Comparison of ENCODE assay signal across 22 cellular contexts in genomic region chr20:44914924-44915323, GRCh38. TPM values are rescaled to one million over a fixed set of nuclear protein-coding genes. Genes with fewer than 3 reads are reported as not detected.
DNase-seq lines count a peak whose midpoint lies in the region; TF ChIP-seq lines count a peak whose summit lies in the region.
"Had no signal": no experiment of that assay in that cellular context is flagged by ENCODE, and none has a peak within 500 bp of the region (broad histone marks: within the 10 kb centered on the region; RNA-seq: fewer than 3 reads in every experiment).

No MANE protein-coding gene starts in this region.

- intact Hi-C loops in activated CD4-positive, alpha-beta T cell treated with anti-CD3 and anti-CD28 coated beads, Interleukin-2, amount 10 ng/mL, durations not matched to agents 24 days and 14 days (cut with micrococcal nuclease), result no loop called here
- intact Hi-C loops in CD4-positive, alpha-beta memory T cell (cut with micrococcal nuclease), result loop anchor here (5.0 kb wide), 1 partner anchor 97 kb away; no protein-coding TSS in a partner anchor
- intact Hi-C loops in Calu3 (cut with micrococcal nuclease; ENCODE audit: unreplicated experiment), result loop anchor here (10.0 kb wide), 1 partner anchor 190 kb away; the partner anchor contains the start of gene KCNS1

- peaks cover 8% of the 10 kb centered on the region for H3K4me1 ChIP-seq in CD4-positive, alpha-beta memory T cell (ENCODE audit: insufficient read depth, low read length)
- H3K4me1 ChIP-seq: BE2C had no signal

- BruUV-seq in Calu3 (replicated peaks; lab: Mats Ljungman, UMichigan), result no TSS peak

- H3K9me3 Mint-ChIP-seq in activated CD4-positive, alpha-beta T cell treated with anti-CD3 and anti-CD28 coated beads, Interleukin-2, amount 10 ng/mL, durations not matched to agents 24 days and 14 days, result no peaks in the 10 kb centered on the region
- H3K9me3 Mint-ChIP-seq in CD4-positive, alpha-beta memory T cell, result no peaks in the 10 kb centered on the region
- H3K9me3 Mint-ChIP-seq in T-helper 2 cell treated with Interferon-gamma antibody and Interleukin-4, amounts not matched to agents 5 μg/mL and 100 μg/mL, for 36 hours, result no peaks in the 10 kb centered on the region
- H3K9me3 Mint-ChIP-seq in Calu3 (ENCODE audit: low read depth, unreplicated experiment), result no peaks in the 10 kb centered on the region
- H3K9me3 Mint-ChIP-seq: H9, immature natural killer cell had no signal

- peak overlapping the region; percentile 66 for H3K27ac Mint-ChIP-seq in activated CD4-positive, alpha-beta T cell treated with anti-CD3 and anti-CD28 coated beads, Interleukin-2, amount 10 ng/mL, durations not matched to agents 24 days and 14 days
- H3K27ac Mint-ChIP-seq in CD4-positive, alpha-beta memory T cell, result peak overlapping the region in 5 of 7 donors; percentile 25 to 79 (median 40)
- H3K27ac Mint-ChIP-seq in T-helper 2 cell treated with Interferon-gamma antibody and Interleukin-4, amounts not matched to agents 5 μg/mL and 100 μg/mL, for 36 hours, result peak overlapping the region; percentile 73
- H3K27ac Mint-ChIP-seq in Calu3 (ENCODE audit: unreplicated experiment), result no peak overlapping the region
- H3K27ac Mint-ChIP-seq: H9 had no signal

- H3K9me3 ChIP-seq in CD4-positive, alpha-beta memory T cell (ENCODE audit: control insufficient read depth in 1 of 2, low read length in 2 of 2), result no peaks in the 10 kb centered on the region
- H3K9me3 ChIP-seq: BE2C, Caco-2 had no signal

- H3K4me1 Mint-ChIP-seq in activated CD4-positive, alpha-beta T cell treated with anti-CD3 and anti-CD28 coated beads, Interleukin-2, amount 10 ng/mL, durations not matched to agents 24 days and 14 days, result peaks cover 26% of the 10 kb centered on the region
- H3K4me1 Mint-ChIP-seq in CD4-positive, alpha-beta memory T cell, result peaks cover 6 to 31% (median 20%) of the 10 kb centered on the region in 4 donors
- H3K4me1 Mint-ChIP-seq in T-helper 2 cell treated with Interferon-gamma antibody and Interleukin-4, amounts not matched to agents 5 μg/mL and 100 μg/mL, for 36 hours (ENCODE audit: low read depth), result peaks cover 17% of the 10 kb centered on the region
- no peaks in the 10 kb centered on the region for H3K4me1 Mint-ChIP-seq in Calu3 (ENCODE audit: low read depth, unreplicated experiment)

- POLR2A ChIA-PET in CD4-positive, alpha-beta memory T cell (lab: Charles Lee; ENCODE audit: partially characterized antibody), result interaction anchor here (1.7 kb wide), 1 partner anchor 52 kb away, joined by 4 read pairs; no protein-coding TSS in a partner anchor

- no peak overlapping the region for H3K4me3 ChIP-seq in CD4-positive, alpha-beta memory T cell (ENCODE audit: low read length in 2 of 2)

- DNase-seq in activated CD4-positive, alpha-beta T cell treated with anti-CD3 and anti-CD28 coated beads, Interleukin-2, amount 10 ng/mL, durations not matched to agents 24 days and 14 days, result peak; percentile 67
- no peak for DNase-seq in activated CD4-positive, alpha-beta T cell treated with anti-CD3 and anti-CD28 coated beads, Interleukin-2, amount 50 U/mL, for 4 hours
- no peak for DNase-seq in CD4-positive, alpha-beta memory T cell
- peak; percentile 59 for DNase-seq in T-helper 2 cell treated with Interferon-gamma antibody and Interleukin-4, amounts not matched to agents 5 μg/mL and 100 μg/mL, for 36 hours (ENCODE audit: low spot score)
- DNase-seq in fibroblast of peridontal ligament (ENCODE audit: extremely low read depth) (peak; percentile 19), NCI-H446 treated with DMSO at 0.1 percent for 48 hours (lab: John Stamatoyannopoulos, UW) (no peak), mucosa of gallbladder (ENCODE audit: low spot score) (no peak), Calu3 (no peak)
- DNase-seq: activated CD4-positive, CD25-positive, alpha-beta regulatory T cell treated with anti-CD3 and anti-CD28 coated beads, Interleukin-2, amount 50 U/mL, for 72 hours; anterior cingulate cortex; BE2C; central memory CD4-positive, alpha-beta T cell; H9; immature natural killer cell; Kasumi-1; left ventricle myocardium superior; NCI-H1436; NCI-H526; RPMI8226; small intestine; stimulated activated CD4-positive, alpha-beta T cell treated with anti-CD3 and anti-CD28 coated beads, Interleukin-4, amount 100 ng/mL, for 1 hour had no signal

- peaks cover 3% of the 10 kb centered on the region for H3K36me3 ChIP-seq in CD4-positive, alpha-beta memory T cell (ENCODE audit: insufficient read depth, low read length)

- H3K27me3 Mint-ChIP-seq in activated CD4-positive, alpha-beta T cell treated with anti-CD3 and anti-CD28 coated beads, Interleukin-2, amount 10 ng/mL, durations not matched to agents 24 days and 14 days, result no peaks in the 10 kb centered on the region
- H3K27me3 Mint-ChIP-seq in CD4-positive, alpha-beta memory T cell, result no peaks in the 10 kb centered on the region
- H3K27me3 Mint-ChIP-seq in T-helper 2 cell treated with Interferon-gamma antibody and Interleukin-4, amounts not matched to agents 5 μg/mL and 100 μg/mL, for 36 hours (ENCODE audit: low read depth), result no peaks in the 10 kb centered on the region
- no peaks in the 10 kb centered on the region for H3K27me3 Mint-ChIP-seq in Calu3 (ENCODE audit: unreplicated experiment)

- CTCF ChIA-PET in CD4-positive, alpha-beta memory T cell (lab: Charles Lee; ENCODE audit: partially characterized antibody), result interaction anchor here (0.7 to 1.0 kb wide), 2 partner anchors 12 to 78 kb away, joined by 3 to 4 read pairs; no protein-coding TSS in a partner anchor
- CTCF ChIA-PET in Calu3 (lab: Charles Lee), result no interaction called here

- no peak overlapping the region for H3K4me3 Mint-ChIP-seq in activated CD4-positive, alpha-beta T cell treated with anti-CD3 and anti-CD28 coated beads, Interleukin-2, amount 10 ng/mL, durations not matched to agents 24 days and 14 days
- no peak overlapping the region for H3K4me3 Mint-ChIP-seq in CD4-positive, alpha-beta memory T cell
- no peak overlapping the region for H3K4me3 Mint-ChIP-seq in T-helper 2 cell treated with Interferon-gamma antibody and Interleukin-4, amounts not matched to agents 5 μg/mL and 100 μg/mL, for 36 hours
- H3K4me3 Mint-ChIP-seq in Calu3 (ENCODE audit: low read depth, unreplicated experiment), result no peak overlapping the region
- H3K4me3 Mint-ChIP-seq: H9, immature natural killer cell had no signal

- peaks cover 38% of the 10 kb centered on the region for H3K36me3 Mint-ChIP-seq in activated CD4-positive, alpha-beta T cell treated with anti-CD3 and anti-CD28 coated beads, Interleukin-2, amount 10 ng/mL, durations not matched to agents 24 days and 14 days (ENCODE audit: low read depth)
- peaks cover 12 to 21% of the 10 kb centered on the region in 2 donors for H3K36me3 Mint-ChIP-seq in CD4-positive, alpha-beta memory T cell
- peaks cover 11% of the 10 kb centered on the region for H3K36me3 Mint-ChIP-seq in T-helper 2 cell treated with Interferon-gamma antibody and Interleukin-4, amounts not matched to agents 5 μg/mL and 100 μg/mL, for 36 hours (ENCODE audit: low read depth)
- peaks cover 48% of the 10 kb centered on the region for H3K36me3 Mint-ChIP-seq in Calu3 (ENCODE audit: insufficient read depth, unreplicated experiment)

- H3K27me3 ChIP-seq in CD4-positive, alpha-beta memory T cell (ENCODE audit: insufficient read depth, low read length), result no peaks in the 10 kb centered on the region
- H3K27me3 ChIP-seq: BE2C had no signal

- no peak for TF ChIP-seq CTCF in Calu3 (IDR thresholded peaks at IDR 0.05; ENCODE audit: unreplicated experiment)

- no peak overlapping the region for H3K27ac ChIP-seq in CD4-positive, alpha-beta memory T cell (ENCODE audit: low read depth, low read length)

RNA-seq across cellular contexts. Expression of gene PABPC1L, which starts 5.1 kb away (rescaled TPM):
- total RNA-seq in activated CD4-positive, alpha-beta T cell treated with anti-CD3 and anti-CD28 coated beads, Interleukin-2, amount 10 ng/mL, durations not matched to agents 24 days and 14 days, result 96.9 and 103 TPM in 2 replicates
- total RNA-seq in CD4-positive, alpha-beta memory T cell, result 10 to 100 TPM; 46.5 to 50.0 TPM
- polyA plus RNA-seq in CD4-positive, alpha-beta memory T cell, result under 1 TPM in 1 of 2 donors, not detected in 1; 0.42 TPM
- 64.4 TPM for total RNA-seq in mucosa of gallbladder
- total RNA-seq in Calu3 (2022), result 172 and 182 TPM in 2 replicates

RNA-seq across cellular contexts. Expression of gene YWHAB, which starts 29.4 kb away (rescaled TPM):
- total RNA-seq in activated CD4-positive, alpha-beta T cell treated with anti-CD3 and anti-CD28 coated beads, Interleukin-2, amount 10 ng/mL, durations not matched to agents 24 days and 14 days, result 241 and 243 TPM in 2 replicates
- 100 to 1,000 TPM; 245 to 262 TPM for total RNA-seq in CD4-positive, alpha-beta memory T cell
- 100 to 1,000 TPM; 554 to 616 TPM for polyA plus RNA-seq in CD4-positive, alpha-beta memory T cell
- total RNA-seq in mucosa of gallbladder, result 178 TPM
- 377 and 384 TPM in 2 replicates for total RNA-seq in Calu3 (2022)

RNA-seq across cellular contexts. Expression of gene TOMM34, which starts 45.3 kb away (rescaled TPM):
- 63.4 and 64.5 TPM in 2 replicates for total RNA-seq in activated CD4-positive, alpha-beta T cell treated with anti-CD3 and anti-CD28 coated beads, Interleukin-2, amount 10 ng/mL, durations not matched to agents 24 days and 14 days
- total RNA-seq in CD4-positive, alpha-beta memory T cell, result 1 to 10 TPM; 7.6 to 8.5 TPM
- 10 to 100 TPM; 18.7 to 23.4 TPM for polyA plus RNA-seq in CD4-positive, alpha-beta memory T cell
- total RNA-seq in mucosa of gallbladder (21.4 TPM), Calu3 (2022) (61.1 TPM in 2 replicates)

RNA-seq across cellular contexts. Expression of gene STK4, which starts 51.4 kb away (rescaled TPM):
- total RNA-seq in activated CD4-positive, alpha-beta T cell treated with anti-CD3 and anti-CD28 coated beads, Interleukin-2, amount 10 ng/mL, durations not matched to agents 24 days and 14 days, result 141 and 143 TPM in 2 replicates
- 100 to 1,000 TPM; 358 to 374 TPM for total RNA-seq in CD4-positive, alpha-beta memory T cell
- 100 to 1,000 TPM; 151 to 266 TPM for polyA plus RNA-seq in CD4-positive, alpha-beta memory T cell
- total RNA-seq in mucosa of gallbladder (29.3 TPM), Calu3 (2022) (53.1 and 58.3 TPM in 2 replicates)

Comparison
In these comparisons a context has a peak if more than half of its experiments do, and no peak if none do; other contexts are left out.
1. DNase-seq: peak in activated CD4-positive, alpha-beta T cell treated with anti-CD3 and anti-CD28 coated beads, Interleukin-2, amount 10 ng/mL, durations not matched to agents 24 days and 14 days (single experiment), T-helper 2 cell treated with Interferon-gamma antibody and Interleukin-4, amounts not matched to agents 5 μg/mL and 100 μg/mL, for 36 hours (single experiment) and fibroblast of peridontal ligament (single experiment); none in activated CD4-positive, alpha-beta T cell treated with anti-CD3 and anti-CD28 coated beads, Interleukin-2, amount 50 U/mL, for 4 hours (0 of 2), CD4-positive, alpha-beta memory T cell (0 of 5), NCI-H446 treated with DMSO at 0.1 percent for 48 hours (single experiment), mucosa of gallbladder (single experiment) and Calu3 (single experiment).